ENCODE assay signal across 10 cellular contexts in the genomic region with DNA sequence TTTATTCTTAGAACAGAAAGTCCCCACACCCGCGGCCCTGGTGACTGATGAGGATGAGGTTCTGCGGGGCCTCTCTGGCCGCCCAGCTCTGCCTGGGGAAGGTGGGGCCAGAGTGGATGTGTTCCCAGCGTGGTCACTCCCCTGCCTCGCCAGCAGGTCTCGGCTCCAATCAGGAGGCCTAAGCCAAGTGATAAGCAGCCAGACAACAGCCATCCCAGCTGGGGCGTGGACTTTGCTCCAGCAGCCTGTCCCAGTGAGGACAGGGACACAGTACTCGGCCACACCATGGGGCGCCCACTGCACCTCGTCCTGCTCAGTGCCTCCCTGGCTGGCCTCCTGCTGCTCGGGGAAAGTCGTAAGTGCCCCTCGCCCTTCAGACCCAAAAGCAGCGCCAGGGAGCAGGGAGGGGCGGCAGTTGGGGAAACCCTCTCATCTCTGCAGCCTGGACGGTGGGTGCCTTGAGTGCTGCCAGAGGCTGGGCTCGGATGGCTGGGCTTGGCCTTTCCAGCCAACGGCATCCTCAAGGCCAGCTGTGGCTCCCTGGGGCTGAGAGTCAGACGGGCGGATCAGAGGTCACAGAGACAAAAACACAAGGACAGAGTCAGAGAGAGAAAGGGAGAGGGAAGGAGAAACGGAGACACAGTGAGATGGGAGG. TPM values are rescaled to one million over a fixed set of nuclear protein-coding genes. Genes with fewer than 3 reads are reported as not detected.
DNase-seq lines count a peak whose midpoint lies in the region; ATAC-seq and TF ChIP-seq lines count a peak whose summit lies in the region.
"Had no signal": no experiment of that assay in that cellular context is flagged by ENCODE, and none has a peak within 500 bp of the region (broad histone marks: within the 10 kb centered on the region; RNA-seq: fewer than 3 reads in every experiment).

A gene (plus strand): TSS at position 229 of the 655 bp plus-strand sequence. CDS start 57 bp downstream, at position 286.

- H3K4me1 ChIP-seq in esophagus muscularis mucosa (peaks cover 0 to 18% (median 5%) of the 10 kb centered on the region in 4 donors), upper lobe of right lung (no peaks in the 10 kb centered on the region)
- H3K4me1 ChIP-seq: A549 had no signal

- H3K36me3 Mint-ChIP-seq in mesothelial cell of epicardium = no peaks in the 10 kb centered on the region
- H3K36me3 Mint-ChIP-seq in stimulated activated memory B cell treated with anti-CD40 and anti-IgM and Interleukin-4, amounts not matched to agents 10 μg/mL and 1 μg/mL and 100 μg/mL, for 72 hours = no peaks in the 10 kb centered on the region

- TF ChIP-seq CTCF in esophagus muscularis mucosa (IDR thresholded peaks at IDR 0.05) (no peak), mesothelial cell of epicardium (IDR thresholded peaks at IDR 0.05; ENCODE audit: unreplicated experiment) (no peak), upper lobe of right lung (IDR thresholded peaks at IDR 0.05) (no peak)

- ATAC-seq in upper lobe of right lung = peak; percentile 49
- ATAC-seq in stimulated activated memory B cell treated with anti-CD40 and anti-IgM and Interleukin-4, amounts not matched to agents 10 μg/mL and 1 μg/mL and 100 μg/mL, for 72 hours = no peak
- ATAC-seq in HG03565 (IDR thresholded peaks at IDR 0.05; ENCODE audit: unreplicated experiment) = no peak

- H3K27ac Mint-ChIP-seq in mesothelial cell of epicardium = peak within 1 kb of the TSS; percentile 56
- no peak within 1 kb of the TSS for H3K27ac Mint-ChIP-seq in stimulated activated memory B cell treated with anti-CD40 and anti-IgM and Interleukin-4, amounts not matched to agents 10 μg/mL and 1 μg/mL and 100 μg/mL, for 72 hours

- no peak for TF ChIP-seq POLR2A in esophagus muscularis mucosa (IDR thresholded peaks at IDR 0.05; ENCODE audit: low read depth)

- H3K4me1 Mint-ChIP-seq in mesothelial cell of epicardium = peaks cover 11% of the 10 kb centered on the region
- no peaks in the 10 kb centered on the region for H3K4me1 Mint-ChIP-seq in stimulated activated memory B cell treated with anti-CD40 and anti-IgM and Interleukin-4, amounts not matched to agents 10 μg/mL and 1 μg/mL and 100 μg/mL, for 72 hours

- TF ChIP-seq EP300 in esophagus muscularis mucosa (IDR thresholded peaks at IDR 0.05) = no peak

- peaks cover 26% of the 10 kb centered on the region for H3K27me3 Mint-ChIP-seq in mesothelial cell of epicardium (ENCODE audit: low read depth)
- peaks cover 73% of the 10 kb centered on the region for H3K27me3 Mint-ChIP-seq in stimulated activated memory B cell treated with anti-CD40 and anti-IgM and Interleukin-4, amounts not matched to agents 10 μg/mL and 1 μg/mL and 100 μg/mL, for 72 hours

- H3K27me3 ChIP-seq in esophagus muscularis mucosa (peaks cover 0 to 13% (median 0%) of the 10 kb centered on the region in 4 donors), upper lobe of right lung (no peaks in the 10 kb centered on the region)

- peak within 1 kb of the TSS; percentile 60 for H3K4me3 Mint-ChIP-seq in mesothelial cell of epicardium
- no peak within 1 kb of the TSS for H3K4me3 Mint-ChIP-seq in stimulated activated memory B cell treated with anti-CD40 and anti-IgM and Interleukin-4, amounts not matched to agents 10 μg/mL and 1 μg/mL and 100 μg/mL, for 72 hours

- peak; percentile 35 for DNase-seq in NCI-H82 (lab: John Stamatoyannopoulos, UW)
- DNase-seq in NCI-H82 treated with DMSO at 0.1 percent for 48 hours (lab: John Stamatoyannopoulos, UW; ENCODE audit: unreplicated experiment) = no peak
- no peak for DNase-seq in esophagus muscularis mucosa (ENCODE audit: extremely low spot score)
- no peak for DNase-seq in mesothelial cell of epicardium (ENCODE audit: low spot score in 2 of 2, unreplicated experiment in 2 of 2)
- DNase-seq in upper lobe of right lung = peak; percentile 68
- no peak for DNase-seq in NCI-H524 treated with DMSO at 0.1 percent for 48 hours (lab: John Stamatoyannopoulos, UW)

- H3K27ac ChIP-seq in esophagus muscularis mucosa (replicated peaks in 1 of 4) = peak within 1 kb of the TSS; percentile 31 to 62 (median 36)
- H3K27ac ChIP-seq in upper lobe of right lung = peak within 1 kb of the TSS; percentile 66
- H3K27ac ChIP-seq: A549 had no signal

- H3K9me3 ChIP-seq in esophagus muscularis mucosa = no peaks in the 10 kb centered on the region
- H3K9me3 ChIP-seq in upper lobe of right lung = no peaks in the 10 kb centered on the region
- H3K9me3 ChIP-seq: A549 had no signal

- H3K36me3 ChIP-seq in esophagus muscularis mucosa (no peaks in the 10 kb centered on the region), upper lobe of right lung (no peaks in the 10 kb centered on the region)

- no peaks in the 10 kb centered on the region for H3K9me3 Mint-ChIP-seq in mesothelial cell of epicardium
- no peaks in the 10 kb centered on the region for H3K9me3 Mint-ChIP-seq in stimulated activated memory B cell treated with anti-CD40 and anti-IgM and Interleukin-4, amounts not matched to agents 10 μg/mL and 1 μg/mL and 100 μg/mL, for 72 hours

- intact Hi-C loops in esophagus muscularis mucosa (cut with DNase I) = no loop called here
- intact Hi-C loops in upper lobe of right lung (cut with DNase I) = no loop called here

- peak within 1 kb of the TSS; percentile 28 to 46 (median 34) for H3K4me3 ChIP-seq in esophagus muscularis mucosa
- peak within 1 kb of the TSS; percentile 38 for H3K4me3 ChIP-seq in upper lobe of right lung
- H3K4me3 ChIP-seq: A549 had no signal

- WGBS in esophagus muscularis mucosa = 51% methylated on average over 11 of the region's 22 CpGs

RNA-seq across cellular contexts. Expression of the gene that starts here (rescaled TPM):
- total RNA-seq in esophagus muscularis mucosa (10 to 100 TPM in 2 of 4 donors, 1 to 10 TPM in 2; 4.6 to 20.5 (median 11.7) TPM), mesothelial cell of epicardium (12.1 to 15.1 TPM (median 12.3 TPM) in 3 replicates), upper lobe of right lung (7.9 TPM)
- total RNA-seq: T-helper 1 cell treated with Interleukin-12 subunit alpha and Interleukin-12 subunit beta and Interleukin-4 antibody, amounts not matched to agents 30 ng/mL and 1 ng/mL, for 36 hours had no signal

Comparison
In these comparisons a context has a peak if more than half of its experiments do, and no peak if none do; other contexts are left out.
1. DNase-seq: peak in NCI-H82 (single experiment) and upper lobe of right lung (single experiment); none in NCI-H82 treated with DMSO at 0.1 percent for 48 hours (single experiment), esophagus muscularis mucosa (single experiment), mesothelial cell of epicardium (0 of 2) and NCI-H524 treated with DMSO at 0.1 percent for 48 hours (single experiment).